Comparison of ENCODE assay signal across 9 cellular contexts in the genomic region with DNA sequence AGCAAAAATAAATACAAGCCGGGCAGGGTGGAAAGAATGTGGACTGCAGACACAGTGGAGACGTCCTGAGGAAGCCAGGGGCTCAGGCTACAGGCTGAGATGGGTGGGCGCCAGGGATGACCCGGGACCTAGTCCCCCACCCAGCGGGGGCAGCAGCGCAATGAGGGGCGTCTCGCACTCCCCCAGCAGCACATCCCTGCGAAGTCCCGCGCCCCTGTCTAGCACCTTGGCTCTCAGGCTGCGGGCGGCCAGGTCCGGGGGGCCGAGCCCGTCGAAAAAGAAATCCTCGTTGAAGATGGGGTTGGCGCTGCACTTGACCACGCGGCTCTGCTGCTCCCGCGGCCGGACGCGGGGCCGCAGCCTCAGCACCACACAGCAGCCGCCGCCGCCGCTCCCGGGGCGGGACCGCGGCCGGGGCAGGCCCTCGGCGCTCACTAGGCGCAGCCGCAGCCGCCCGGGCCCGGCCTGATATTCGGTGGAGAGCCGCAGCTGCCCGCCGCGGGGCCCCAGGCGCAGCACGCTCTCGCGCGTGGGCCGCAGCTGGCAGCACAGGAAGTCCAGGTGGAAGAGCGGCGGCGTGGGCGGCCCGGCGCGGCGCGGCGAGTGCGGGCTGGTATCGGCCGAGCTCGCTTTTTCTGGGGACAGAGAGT. TPM values are rescaled to one million over a fixed set of nuclear protein-coding genes. Genes with fewer than 3 reads are reported as not detected.
DNase-seq lines count a peak whose midpoint lies in the region; ATAC-seq and TF ChIP-seq lines count a peak whose summit lies in the region.
"Had no signal": no experiment of that assay in that cellular context is flagged by ENCODE, and none has a peak within 500 bp of the region (broad histone marks: within the 10 kb centered on the region; RNA-seq: fewer than 3 reads in every experiment).

No MANE protein-coding gene starts in this region.

- H3K4me1 ChIP-seq in CD8-positive, alpha-beta T cell (ENCODE audit: insufficient read depth, low read length): peaks cover 51% of the 10 kb centered on the region
- H3K4me1 ChIP-seq in Peyer's patch (peaks cover 0 to 61% (median 12%) of the 10 kb centered on the region in 4 donors), endodermal cell (ENCODE audit: control insufficient read depth, insufficient read depth, low read length) (no peaks in the 10 kb centered on the region)

- H3K4me1 Mint-ChIP-seq in CD8-positive, alpha-beta T cell (ENCODE audit: low read depth): peaks cover 59% of the 10 kb centered on the region
- peaks cover 8% of the 10 kb centered on the region for H3K4me1 Mint-ChIP-seq in endodermal cell
- peaks cover 33 to 64% (median 57%) of the 10 kb centered on the region in 4 donors for H3K4me1 Mint-ChIP-seq in naive thymus-derived CD8-positive, alpha-beta T cell

- H3K36me3 Mint-ChIP-seq in CD8-positive, alpha-beta T cell: no peaks in the 10 kb centered on the region
- no peaks in the 10 kb centered on the region for H3K36me3 Mint-ChIP-seq in endodermal cell (ENCODE audit: low read depth)
- H3K36me3 Mint-ChIP-seq in naive thymus-derived CD8-positive, alpha-beta T cell: no peaks in the 10 kb centered on the region

- no peak overlapping the region for H3K9ac ChIP-seq in endodermal cell (ENCODE audit: extremely low read depth, low read length, poor library complexity, severe bottlenecking)

- peak overlapping the region; percentile 52 for H3K4me3 ChIP-seq in CD8-positive, alpha-beta T cell (ENCODE audit: low read depth, low read length)
- H3K4me3 ChIP-seq in Peyer's patch (peak overlapping the region; percentile 42 to 67 (median 52)), endodermal cell (ENCODE audit: low read length) (no peak overlapping the region)

- DNase-seq in CD8-positive, alpha-beta T cell: peak in 1 of 7 experiments; percentile 32
- DNase-seq in Peyer's patch (peak in 1 of 3 donors; percentile 54), endodermal cell (no peak), dedifferentiated amniotic fluid mesenchymal stem cell (ENCODE audit: extremely low spot score) (no peak), KG1 (lab: John Stamatoyannopoulos, UW) (no peak)
- peak in 1 of 10 donors; percentile 28 for DNase-seq in naive thymus-derived CD8-positive, alpha-beta T cell

- TF ChIP-seq CTCF in CD8-positive, alpha-beta T cell (IDR thresholded peaks at IDR 0.05): no peak
- TF ChIP-seq CTCF in Peyer's patch (IDR thresholded peaks at IDR 0.05) (no peak), endodermal cell (conservative IDR thresholded peaks at IDR 0.05) (no peak)

- POLR2A ChIA-PET in CD8-positive, alpha-beta T cell (lab: Charles Lee): no interaction called here
- POLR2A ChIA-PET in naive thymus-derived CD8-positive, alpha-beta T cell (lab: Charles Lee): interaction anchor here (0.6 to 1.6 kb wide), 6 partner anchors 48 to 1265 kb away, joined by 3 to 7 read pairs (median 3); a partner anchor contains a TSS

- peak overlapping the region; percentile 86 for H3K4me3 Mint-ChIP-seq in CD8-positive, alpha-beta T cell
- peak overlapping the region; percentile 36 for H3K4me3 Mint-ChIP-seq in endodermal cell
- peak overlapping the region; percentile 82 to 98 (median 90) for H3K4me3 Mint-ChIP-seq in naive thymus-derived CD8-positive, alpha-beta T cell

- H3K27me3 Mint-ChIP-seq in CD8-positive, alpha-beta T cell (ENCODE audit: low read depth): no peaks in the 10 kb centered on the region
- peaks cover 36% of the 10 kb centered on the region for H3K27me3 Mint-ChIP-seq in endodermal cell (ENCODE audit: insufficient read depth)
- peaks cover 0 to 2% (median 0%) of the 10 kb centered on the region in 5 donors for H3K27me3 Mint-ChIP-seq in naive thymus-derived CD8-positive, alpha-beta T cell

- CTCF ChIA-PET in CD8-positive, alpha-beta T cell (lab: Charles Lee): interaction anchor here (1.5 to 2.4 kb wide), 5 partner anchors 16 to 303 kb away, joined by 3 to 32 read pairs (median 6); no protein-coding TSS in a partner anchor

- H3K36me3 ChIP-seq in CD8-positive, alpha-beta T cell (ENCODE audit: insufficient read depth, low read length): no peaks in the 10 kb centered on the region
- H3K36me3 ChIP-seq in Peyer's patch (no peaks in the 10 kb centered on the region), endodermal cell (ENCODE audit: control insufficient read depth, insufficient read depth, low read length) (no peaks in the 10 kb centered on the region)

- 13 to 19% methylated on average over 19 to 68 of the region's 68 CpGs for WGBS in endodermal cell (ENCODE audit: insufficient coverage in 1 of 2, insufficient read length in 1 of 2), 2 experiments

- H3K27ac ChIP-seq in CD8-positive, alpha-beta T cell (ENCODE audit: low read depth, low read length): no peak overlapping the region
- H3K27ac ChIP-seq in Peyer's patch: peak overlapping the region in 3 of 4 donors; percentile 66 to 78 (median 71)
- no peak overlapping the region for H3K27ac ChIP-seq in endodermal cell (ENCODE audit: low read depth, low read length)

- intact Hi-C loops in CD8-positive, alpha-beta T cell (cut with DNase I, micrococcal nuclease): loop anchor here (1.0 to 10.0 kb wide), 8 partner anchors 47 to 641 kb away; a partner anchor contains a TSS

- no peak for ATAC-seq in CD8-positive, alpha-beta T cell
- ATAC-seq in naive thymus-derived CD8-positive, alpha-beta T cell: peak; percentile 12 to 50
- no peak for ATAC-seq in GM18861 (IDR thresholded peaks at IDR 0.05; ENCODE audit: unreplicated experiment)
- ATAC-seq in HG03342 (IDR thresholded peaks at IDR 0.05; ENCODE audit: unreplicated experiment): no peak

- no peak for TF ChIP-seq POLR2A in Peyer's patch (IDR thresholded peaks at IDR 0.05)

- H3K9me3 ChIP-seq in CD8-positive, alpha-beta T cell (ENCODE audit: low read length): no peaks in the 10 kb centered on the region
- no peaks in the 10 kb centered on the region for H3K9me3 ChIP-seq in Peyer's patch
- H3K9me3 ChIP-seq in endodermal cell (ENCODE audit: control insufficient read depth, low read length): no peaks in the 10 kb centered on the region

- peak overlapping the region; percentile 92 for H3K27ac Mint-ChIP-seq in CD8-positive, alpha-beta T cell
- no peak overlapping the region for H3K27ac Mint-ChIP-seq in endodermal cell
- peak overlapping the region in 8 of 10 donors; percentile 15 to 96 (median 91) for H3K27ac Mint-ChIP-seq in naive thymus-derived CD8-positive, alpha-beta T cell

- H3K9me3 Mint-ChIP-seq in CD8-positive, alpha-beta T cell: no peaks in the 10 kb centered on the region
- H3K9me3 Mint-ChIP-seq in endodermal cell: no peaks in the 10 kb centered on the region
- no peaks in the 10 kb centered on the region for H3K9me3 Mint-ChIP-seq in naive thymus-derived CD8-positive, alpha-beta T cell

- no peaks in the 10 kb centered on the region for H3K27me3 ChIP-seq in CD8-positive, alpha-beta T cell (ENCODE audit: insufficient read depth, low read length)
- no peaks in the 10 kb centered on the region for H3K27me3 ChIP-seq in Peyer's patch
- H3K27me3 ChIP-seq in endodermal cell (ENCODE audit: control insufficient read depth, insufficient read depth, low read length, poor library complexity, severe bottlenecking): peaks cover 49% of the 10 kb centered on the region

RNA-seq across cellular contexts. Expression of a gene that starts 1.7 kb away (rescaled TPM):
- under 1 TPM; 0.44 to 0.65 TPM for total RNA-seq in CD8-positive, alpha-beta T cell
- under 1 TPM in 1 of 4 donors, not detected in 3; 0.54 TPM for total RNA-seq in Peyer's patch
- under 1 TPM; 0.44 to 0.82 TPM for total RNA-seq in endodermal cell
- not detected for polyA plus RNA-seq in endodermal cell (2013, experiment 1 of 2)
- polyA plus RNA-seq in endodermal cell (2013, experiment 2 of 2): not detected
- total RNA-seq in naive thymus-derived CD8-positive, alpha-beta T cell: under 1 TPM in 1 of 2 experiments, not detected in 1; 0.21 TPM
- under 1 TPM; 0.19 to 0.65 (median 0.26) TPM for polyA plus RNA-seq in naive thymus-derived CD8-positive, alpha-beta T cell

RNA-seq across cellular contexts. Expression of a gene that starts 6.4 kb away (rescaled TPM):
- 1 to 10 TPM; 4.8 to 5.6 TPM for total RNA-seq in CD8-positive, alpha-beta T cell
- total RNA-seq in Peyer's patch: 10 to 100 TPM; 10.7 to 70.1 (median 46.0) TPM
- not detected for total RNA-seq in endodermal cell
- polyA plus RNA-seq in endodermal cell (2013, experiment 1 of 2): 0.14 TPM
- not detected for polyA plus RNA-seq in endodermal cell (2013, experiment 2 of 2)
- not detected for total RNA-seq in naive thymus-derived CD8-positive, alpha-beta T cell
- under 1 TPM in 1 of 3 donors, not detected in 2; 0.06 TPM for polyA plus RNA-seq in naive thymus-derived CD8-positive, alpha-beta T cell

RNA-seq across cellular contexts. Expression of a gene that starts 15.5 kb away (rescaled TPM):
- total RNA-seq in CD8-positive, alpha-beta T cell: not detected
- total RNA-seq in Peyer's patch (not detected), endodermal cell (not detected)
- not detected for polyA plus RNA-seq in endodermal cell (2013, experiment 1 of 2)
- polyA plus RNA-seq in endodermal cell (2013, experiment 2 of 2): not detected
- total RNA-seq in naive thymus-derived CD8-positive, alpha-beta T cell: not detected
- not detected for polyA plus RNA-seq in naive thymus-derived CD8-positive, alpha-beta T cell
- polyA plus RNA-seq: adipose tissue had no signal

RNA-seq across cellular contexts. Expression of a gene that starts 32.7 kb away (rescaled TPM):
- total RNA-seq in CD8-positive, alpha-beta T cell: under 1 TPM; 0.11 to 0.22 TPM
- total RNA-seq in Peyer's patch (1 to 10 TPM in 3 of 4 donors, not detected in 1; 1.0 to 1.3 (median 1.1) TPM), endodermal cell (not detected)
- not detected for polyA plus RNA-seq in endodermal cell (2013, experiment 1 of 2)
- polyA plus RNA-seq in endodermal cell (2013, experiment 2 of 2): not detected
- total RNA-seq in naive thymus-derived CD8-positive, alpha-beta T cell: not detected
- polyA plus RNA-seq in naive thymus-derived CD8-positive, alpha-beta T cell: not detected

RNA-seq across cellular contexts. Expression of a gene that starts 47.7 kb away (rescaled TPM):
- 1 to 10 TPM; 3.6 to 3.9 TPM for total RNA-seq in CD8-positive, alpha-beta T cell
- 1 to 10 TPM; 1.2 to 5.0 (median 3.6) TPM for total RNA-seq in Peyer's patch
- 10 to 100 TPM; 14.9 to 15.0 TPM for total RNA-seq in endodermal cell
- 28.5 TPM for polyA plus RNA-seq in endodermal cell (2013, experiment 1 of 2)
- 25.6 TPM for polyA plus RNA-seq in endodermal cell (2013, experiment 2 of 2)
- total RNA-seq in naive thymus-derived CD8-positive, alpha-beta T cell: 10 to 100 TPM; 20.5 to 23.2 TPM
- polyA plus RNA-seq in naive thymus-derived CD8-positive, alpha-beta T cell: 10 to 100 TPM; 14.7 to 15.9 (median 14.9) TPM

Comparison
In these comparisons a context has a peak if more than half of its experiments do, and no peak if none do; other contexts are left out.
1. ATAC-seq: peak in naive thymus-derived CD8-positive, alpha-beta T cell (2 of 2); none in CD8-positive, alpha-beta T cell (single experiment), GM18861 (single experiment) and HG03342 (single experiment).
2. H3K27ac ChIP-seq: peak in Peyer's patch (3 of 4); none in CD8-positive, alpha-beta T cell (single experiment) and endodermal cell (single experiment).
3. H3K4me3 Mint-ChIP-seq: peak in every context shown above with its lines; median percentile 90 in naive thymus-derived CD8-positive, alpha-beta T cell; 86 in CD8-positive, alpha-beta T cell; 36 in endodermal cell.
4. RNA of a gene that starts 6.4 kb away (total RNA-seq): 10.7 to 70.1 TPM in Peyer's patch and 4.8 to 5.6 TPM in CD8-positive, alpha-beta T cell; not detected in naive thymus-derived CD8-positive, alpha-beta T cell and not detected in endodermal cell; every median in the first group is over 4 times any median in the second.